Comparison of ENCODE assay signal across 8 cellular contexts in the genomic region with DNA sequence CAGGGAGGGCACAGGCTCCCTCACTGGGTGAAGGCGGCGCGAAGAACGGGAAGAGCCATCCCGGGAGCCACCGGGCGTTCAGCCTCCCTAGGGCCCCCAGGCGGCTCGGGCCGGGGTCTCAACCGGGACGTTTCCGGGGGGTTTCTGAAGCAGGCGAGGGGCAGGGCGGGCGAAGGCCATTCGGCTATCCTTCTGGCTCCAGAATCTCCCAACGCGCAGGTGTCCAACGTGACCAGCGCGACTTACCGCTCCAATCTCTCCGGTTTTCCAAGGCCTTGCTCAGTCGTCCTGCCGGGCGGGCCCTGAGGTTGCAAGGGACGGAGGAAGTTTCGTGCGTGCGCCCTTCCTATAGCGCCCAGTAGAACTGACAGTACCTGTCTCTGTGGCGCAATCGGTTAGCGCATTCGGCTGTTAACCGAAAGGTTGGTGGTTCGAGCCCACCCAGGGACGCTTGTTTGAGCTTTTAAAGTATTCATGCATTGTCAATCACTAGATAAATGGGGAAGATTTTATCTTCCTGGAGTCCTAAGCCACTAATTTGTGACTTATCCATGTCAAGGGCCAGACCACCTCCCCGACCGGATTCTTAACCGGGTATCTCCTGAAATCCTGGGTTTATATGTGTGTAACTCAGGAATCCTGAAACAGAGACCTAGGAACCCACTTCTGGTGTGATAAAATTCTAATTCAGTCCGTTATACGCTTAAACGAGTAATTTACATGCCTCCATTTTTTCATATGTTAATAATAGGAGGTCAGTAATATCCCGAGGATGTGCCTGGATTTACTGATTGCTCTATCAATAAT. TPM values are rescaled to one million over a fixed set of nuclear protein-coding genes. Genes with fewer than 3 reads are reported as not detected.
A peak's percentile ranks its signal among the peaks of the same experiment; 100 is the strongest.
DNase-seq lines count a peak whose midpoint lies in the region; ATAC-seq and TF ChIP-seq lines count a peak whose summit lies in the region.
"Not testable (repeated sequence)": the region's sequence is repeated elsewhere in the genome, so short reads cannot be mapped to it uniquely, and the experiment has no call there.

No MANE protein-coding gene starts in this region.

- TF ChIP-seq POLR2A in ovary (IDR thresholded peaks at IDR 0.05), result not testable (repeated sequence)

- H3K27ac ChIP-seq in CD4-positive, alpha-beta T cell (ENCODE audit: low read depth, low read length), result not testable (repeated sequence)
- H3K27ac ChIP-seq in ovary, result peak overlapping the region in 1 of 2 donors; percentile 40

- POLR2A ChIA-PET in CD4-positive, alpha-beta T cell (lab: Charles Lee), result not testable (repeated sequence)

- peaks cover 17% of the 10 kb centered on the region for H3K36me3 Mint-ChIP-seq in CD4-positive, alpha-beta T cell (ENCODE audit: low read depth)
- H3K36me3 Mint-ChIP-seq in activated T-cell treated with anti-CD3 and anti-CD28 coated beads, Interleukin-2, amount 50 U/mL, for 4 hours (ENCODE audit: insufficient read depth), result peaks cover 12% of the 10 kb centered on the region
- peaks cover 13% of the 10 kb centered on the region for H3K36me3 Mint-ChIP-seq in dendritic cell treated with granulocyte-macrophage colony-stimulating factor and Interleukin-4, amounts not matched to agents 40 ng/mL and 50 ng/mL, for 4 days (ENCODE audit: low read depth)

- TF ChIP-seq CTCF in CD4-positive, alpha-beta T cell (IDR thresholded peaks at IDR 0.05); ovary (IDR thresholded peaks at IDR 0.05): not testable (repeated sequence)

- not testable (repeated sequence) for H3K9me3 ChIP-seq in CD4-positive, alpha-beta T cell (ENCODE audit: control insufficient read depth, low read length); iPS-15b (ENCODE audit: control insufficient read depth, insufficient read depth, low read length); ovary

- not testable (repeated sequence) for H3K27me3 Mint-ChIP-seq in CD4-positive, alpha-beta T cell; activated T-cell treated with anti-CD3 and anti-CD28 coated beads, Interleukin-2, amount 50 U/mL, for 4 hours (ENCODE audit: low read depth); dendritic cell treated with granulocyte-macrophage colony-stimulating factor and Interleukin-4, amounts not matched to agents 40 ng/mL and 50 ng/mL, for 4 days

- not testable (repeated sequence) for H3K4me1 Mint-ChIP-seq in CD4-positive, alpha-beta T cell (ENCODE audit: low read depth); activated T-cell treated with anti-CD3 and anti-CD28 coated beads, Interleukin-2, amount 50 U/mL, for 4 hours (ENCODE audit: low read depth); dendritic cell treated with granulocyte-macrophage colony-stimulating factor and Interleukin-4, amounts not matched to agents 40 ng/mL and 50 ng/mL, for 4 days (ENCODE audit: low read depth)

- not testable (repeated sequence) for H3K9me3 Mint-ChIP-seq in CD4-positive, alpha-beta T cell; activated T-cell treated with anti-CD3 and anti-CD28 coated beads, Interleukin-2, amount 50 U/mL, for 4 hours; dendritic cell treated with granulocyte-macrophage colony-stimulating factor and Interleukin-4, amounts not matched to agents 40 ng/mL and 50 ng/mL, for 4 days

- ATAC-seq in CD4-positive, alpha-beta T cell (ENCODE audit: poor library complexity); activated T-cell treated with anti-CD3 and anti-CD28 coated beads, Interleukin-2, amount 50 U/mL, for 4 hours: not testable (repeated sequence)

- not testable (repeated sequence) for H3K4me1 ChIP-seq in iPS-15b (ENCODE audit: control insufficient read depth, insufficient read depth, low read length); ovary (ENCODE audit: insufficient read depth)

- not testable (repeated sequence) for H3K36me3 ChIP-seq in iPS-15b (ENCODE audit: control insufficient read depth, insufficient read depth, low read length); ovary

- H3K27ac Mint-ChIP-seq in CD4-positive, alpha-beta T cell, result peak overlapping the region; percentile 99
- H3K27ac Mint-ChIP-seq in dendritic cell treated with granulocyte-macrophage colony-stimulating factor and Interleukin-4, amounts not matched to agents 40 ng/mL and 50 ng/mL, for 4 days, result not testable (repeated sequence)

- TF ChIP-seq EP300 in ovary (IDR thresholded peaks at IDR 0.05), result not testable (repeated sequence)

- intact Hi-C loops in CD4-positive, alpha-beta T cell (cut with DNase I, micrococcal nuclease); dendritic cell treated with granulocyte-macrophage colony-stimulating factor and Interleukin-4, amounts not matched to agents 40 ng/mL and 50 ng/mL, for 4 days (cut with micrococcal nuclease); ovary (cut with DNase I): not testable (repeated sequence)

- not testable (repeated sequence) for H3K9ac ChIP-seq in iPS-15b (ENCODE audit: low read depth, low read length)

- WGBS in ovary, 3 donors, result 0 to 17% (median 3%) methylated on average over 10 to 45 of the region's 46 CpGs

- not testable (repeated sequence) for H3K27me3 ChIP-seq in CD4-positive, alpha-beta T cell (ENCODE audit: control insufficient read depth, insufficient read depth, low read length); iPS-15b (ENCODE audit: control insufficient read depth, insufficient read depth, low read length); ovary

- peak overlapping the region; percentile 95 for H3K4me3 Mint-ChIP-seq in CD4-positive, alpha-beta T cell
- peak overlapping the region; percentile 83 for H3K4me3 Mint-ChIP-seq in activated T-cell treated with anti-CD3 and anti-CD28 coated beads, Interleukin-2, amount 50 U/mL, for 4 hours
- peak overlapping the region; percentile 63 for H3K4me3 Mint-ChIP-seq in dendritic cell treated with granulocyte-macrophage colony-stimulating factor and Interleukin-4, amounts not matched to agents 40 ng/mL and 50 ng/mL, for 4 days

- CTCF ChIA-PET in CD4-positive, alpha-beta T cell (lab: Charles Lee), result not testable (repeated sequence)

- peak; percentile 35 to 72 (median 56) for DNase-seq in CD4-positive, alpha-beta T cell
- DNase-seq in LoVo (ENCODE audit: low spot score) (peak; percentile 41), SHP77 treated with DMSO at 0.1 percent for 48 hours (lab: John Stamatoyannopoulos, UW) (peak; percentile 72), ovary (peak; percentile 16 to 60 (median 36))
- peak; percentile 43 for DNase-seq in activated T-cell treated with anti-CD3 and anti-CD28 coated beads, Interleukin-2, amount 50 U/mL, for 4 hours
- peak; percentile 27 for DNase-seq in stimulated activated CD8-positive, alpha-beta memory T cell treated with anti-CD3 and anti-CD28 coated beads, Interleukin-4, amount 100 ng/mL, for 24 hours (ENCODE audit: low read depth)

- peak overlapping the region; percentile 46 for H3K4me3 ChIP-seq in iPS-15b (ENCODE audit: low read depth, low read length)
- H3K4me3 ChIP-seq in ovary, result peak overlapping the region; percentile 43

RNA-seq across cellular contexts. Expression of gene NBPF15, which starts 42.4 kb away (rescaled TPM):
- 10 to 100 TPM; 85.3 to 89.5 TPM for total RNA-seq in CD4-positive, alpha-beta T cell
- 10 to 100 TPM; 17.0 to 30.5 (median 23.0) TPM for total RNA-seq in activated T-cell treated with anti-CD3 and anti-CD28 coated beads, Interleukin-2, amount 50 U/mL, for 4 hours
- 10 to 100 TPM in 6 of 7 donors, 1 to 10 TPM in 1; 9.1 to 35.2 (median 26.2) TPM for total RNA-seq in ovary
- 10 to 100 TPM; 15.9 to 31.0 TPM for polyA plus RNA-seq in ovary

RNA-seq across cellular contexts. Expression of gene PPIAL4E, which starts 45.7 kb away (rescaled TPM):
- not detected for total RNA-seq in CD4-positive, alpha-beta T cell
- not detected for total RNA-seq in activated T-cell treated with anti-CD3 and anti-CD28 coated beads, Interleukin-2, amount 50 U/mL, for 4 hours
- not detected for total RNA-seq in ovary
- polyA plus RNA-seq in ovary, result not detected
